ENCODE assay signal across 1 cellular context in the genomic region with DNA sequence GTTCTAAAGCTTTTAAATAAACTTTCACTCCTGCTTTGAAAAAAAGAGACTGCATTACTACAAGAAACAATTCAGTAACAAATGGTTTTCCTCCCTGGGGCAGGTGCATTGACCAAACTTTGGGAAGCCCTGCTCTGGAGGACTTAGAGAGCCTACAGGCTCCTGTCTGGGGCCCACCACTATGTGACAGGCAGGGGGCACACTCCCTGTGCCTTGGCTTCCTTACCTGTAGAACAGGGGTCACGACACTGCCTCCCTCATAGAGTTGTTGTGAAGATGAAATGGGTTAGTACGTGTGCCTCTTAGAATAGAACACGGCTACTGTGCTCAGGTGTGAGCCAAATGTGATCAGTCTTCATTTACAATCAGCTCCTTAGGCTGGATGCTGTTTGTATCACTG.
TF ChIP-seq lines count a peak whose summit lies in the region.

No MANE protein-coding gene starts in this region.

TF ChIP-seq in K562, 482 proteins besides CTCF, POLR2A, EP300 and RAD21:
- no peak for TF ChIP-seq ZBTB8A (IDR thresholded peaks at IDR 0.05; ENCODE audit: partially characterized antibody)
- TF ChIP-seq EHMT2 (IDR thresholded peaks at IDR 0.05) = no peak
- no peak for TF ChIP-seq JUNB (CRISPR knock-in tag; conservative IDR thresholded peaks at IDR 0.05)
- TF ChIP-seq LEF1 (IDR thresholded peaks at IDR 0.05) = no peak
- no peak for TF ChIP-seq KDM5B (IDR thresholded peaks at IDR 0.05; ENCODE audit: insufficient replicate concordance, low read depth, low read length)
- no peak for TF ChIP-seq ZBTB7A (IDR thresholded peaks at IDR 0.05; ENCODE audit: borderline replicate concordance, control insufficient read depth, low read depth, low read length)
- TF ChIP-seq ZNF124 (CRISPR knock-in tag; IDR thresholded peaks at IDR 0.05) = no peak
- no peak for TF ChIP-seq CTBP1 (IDR thresholded peaks at IDR 0.05; ENCODE audit: borderline replicate concordance)
- TF ChIP-seq C11orf30 (IDR thresholded peaks at IDR 0.05; ENCODE audit: low read depth) = no peak
- no peak for TF ChIP-seq ZKSCAN8 (CRISPR knock-in tag; IDR thresholded peaks at IDR 0.05)
- TF ChIP-seq CEBPG (CRISPR knock-in tag; IDR thresholded peaks at IDR 0.05) = no peak
- TF ChIP-seq CEBPG (tag; conservative IDR thresholded peaks at IDR 0.05 in 1 of 2, IDR thresholded peaks at IDR 0.05 in 1 of 2) = no peak
- no peak for TF ChIP-seq NR2C1 (IDR thresholded peaks at IDR 0.05)
- no peak for TF ChIP-seq NR2C1 (tag; IDR thresholded peaks at IDR 0.05)
- TF ChIP-seq RFX5 (IDR thresholded peaks at IDR 0.05; ENCODE audit: low read depth, low read length) = no peak
- TF ChIP-seq KAT8 (IDR thresholded peaks at IDR 0.05; ENCODE audit: low read depth) = no peak
- TF ChIP-seq SIN3B (IDR thresholded peaks at IDR 0.05; ENCODE audit: low read depth) = no peak
